ENCODE assay signal across 9 cellular contexts in genomic region chrX:43949669-43950068, GRCh38. TPM values are rescaled to one million over a fixed set of nuclear protein-coding genes. Genes with fewer than 3 reads are reported as not detected.
DNase-seq lines count a peak whose midpoint lies in the region; ATAC-seq and TF ChIP-seq lines count a peak whose summit lies in the region.
"Had no signal": no experiment of that assay in that cellular context is flagged by ENCODE, and none has a peak within 500 bp of the region (broad histone marks: within the 10 kb centered on the region; RNA-seq: fewer than 3 reads in every experiment).

No MANE protein-coding gene starts in this region.

- TF ChIP-seq POLR2A in thyroid gland (IDR thresholded peaks at IDR 0.05): no peak

- H3K9me3 Mint-ChIP-seq in memory B cell: no peaks in the 10 kb centered on the region
- H3K9me3 Mint-ChIP-seq: natural killer cell treated with Interleukin-12 subunit alpha and Interleukin-12 subunit beta and Interleukin-15 and Interleukin-18, amount 100 ng/mL, for 72 hours had no signal

- H3K4me3 Mint-ChIP-seq in memory B cell: no peak overlapping the region
- H3K4me3 Mint-ChIP-seq: natural killer cell treated with Interleukin-12 subunit alpha and Interleukin-12 subunit beta and Interleukin-15 and Interleukin-18, amount 100 ng/mL, for 72 hours had no signal

- peak in 4 of 6 experiments; percentile 12 to 49 (median 26) for TF ChIP-seq CTCF in thyroid gland (IDR thresholded peaks at IDR 0.05)

- 1 to 12% methylated on average over 3 to 10 of the region's 15 CpGs for WGBS in thyroid gland, 2 donors

- H3K27me3 Mint-ChIP-seq in memory B cell: peaks cover 3% of the 10 kb centered on the region

- intact Hi-C loops in thyroid gland (cut with DNase I): no loop called here

- H3K4me1 Mint-ChIP-seq in memory B cell: peaks cover 3% of the 10 kb centered on the region

- no peak overlapping the region for H3K27ac ChIP-seq in thyroid gland

- peak in 2 of 3 experiments; percentile 19 to 57 for DNase-seq in NCI-H1417 (lab: John Stamatoyannopoulos, UW)
- no peak for DNase-seq in NCI-H1417 treated with DMSO at 0.1 percent for 48 hours (lab: John Stamatoyannopoulos, UW)
- DNase-seq in SK-N-DZ (ENCODE audit: low spot score): peak; percentile 52
- peak; percentile 9 for DNase-seq in central memory CD4-positive, alpha-beta T cell
- no peak for DNase-seq in memory B cell (ENCODE audit: low spot score in 2 of 2)
- peak; percentile 20 to 25 for DNase-seq in thyroid gland
- DNase-seq in CD1c-positive myeloid dendritic cell (ENCODE audit: extremely low spot score): no peak
- DNase-seq in DMS153 treated with DMSO at 0.1 percent for 48 hours (lab: John Stamatoyannopoulos, UW; ENCODE audit: unreplicated experiment): no peak

- peak; percentile 21 for ATAC-seq in memory B cell (ENCODE audit: low read depth)

- no peaks in the 10 kb centered on the region for H3K27me3 ChIP-seq in thyroid gland

- H3K4me3 ChIP-seq in thyroid gland (replicated peaks in 1 of 3): no peak overlapping the region

- no peaks in the 10 kb centered on the region for H3K9me3 ChIP-seq in thyroid gland

- H3K4me1 ChIP-seq in thyroid gland: no peaks in the 10 kb centered on the region

- no peaks in the 10 kb centered on the region for H3K36me3 Mint-ChIP-seq in memory B cell
- H3K36me3 Mint-ChIP-seq: natural killer cell treated with Interleukin-12 subunit alpha and Interleukin-12 subunit beta and Interleukin-15 and Interleukin-18, amount 100 ng/mL, for 72 hours had no signal

- no peaks in the 10 kb centered on the region for H3K36me3 ChIP-seq in thyroid gland

- H3K27ac Mint-ChIP-seq in memory B cell: no peak overlapping the region
- H3K27ac Mint-ChIP-seq: natural killer cell treated with Interleukin-12 subunit alpha and Interleukin-12 subunit beta and Interleukin-15 and Interleukin-18, amount 100 ng/mL, for 72 hours had no signal

RNA-seq across cellular contexts. Expression of gene NDP, which starts 23.5 kb away (rescaled TPM):
- not detected in 2 replicates for polyA plus RNA-seq in SK-N-DZ (2014; cell fraction: cytosol; rRNA removed)
- not detected in 2 replicates for polyA plus RNA-seq in SK-N-DZ (2014; cell fraction: nucleus; rRNA removed)
- under 1 TPM in 2 of 4 donors, not detected in 2; 0.22 to 0.81 TPM for total RNA-seq in thyroid gland
- total RNA-seq: natural killer cell treated with Interleukin-12 subunit alpha and Interleukin-12 subunit beta and Interleukin-15 and Interleukin-18, amount 100 ng/mL, for 72 hours had no signal

Comparison
In these comparisons a context has a peak if more than half of its experiments do, and no peak if none do; other contexts are left out.
1. DNase-seq: peak in NCI-H1417 (2 of 3), SK-N-DZ (single experiment), central memory CD4-positive, alpha-beta T cell (single experiment) and thyroid gland (2 of 2); none in NCI-H1417 treated with DMSO at 0.1 percent for 48 hours (single experiment), memory B cell (0 of 2), CD1c-positive myeloid dendritic cell (single experiment) and DMS153 treated with DMSO at 0.1 percent for 48 hours (single experiment).